In genomic region chr2:69231760-69232277, GRCh38 we compare ENCODE assay signal across 19 cellular contexts.
"Had no signal": no experiment of that assay in that cellular context is flagged by ENCODE, and none has a peak within 500 bp of the region (broad histone marks: within the 10 kb centered on the region; RNA-seq: fewer than 3 reads in every experiment).

No MANE protein-coding gene starts in this region.

- H3K4me3 Mint-ChIP-seq: activated naive CD8-positive, alpha-beta T cell; brain; central memory CD8-positive, alpha-beta T cell; naive thymus-derived CD8-positive, alpha-beta T cell; stimulated activated memory B cell treated with anti-CD40 and anti-IgM and Interleukin-4, amounts not matched to agents 10 μg/mL and 1 μg/mL and 100 μg/mL, for 72 hours had no signal

- H3K27me3 Mint-ChIP-seq: brain, progenitor cell of endocrine pancreas had no signal

- ATAC-seq: mucosa of descending colon; naive thymus-derived CD8-positive, alpha-beta T cell; right cardiac atrium; stimulated activated memory B cell treated with anti-CD40 and anti-IgM and Interleukin-4, amounts not matched to agents 10 μg/mL and 1 μg/mL and 100 μg/mL, for 72 hours had no signal

- H3K9me3 Mint-ChIP-seq: brain; central memory CD8-positive, alpha-beta T cell had no signal

- DNase-seq: activated CD4-positive, alpha-beta T cell treated with anti-CD3 and anti-CD28 coated beads, Interleukin-2, amount 50 U/mL, for 48 hours; activated CD4-positive, CD25-positive, alpha-beta regulatory T cell treated with anti-CD3 and anti-CD28 coated beads, Interleukin-2, amount 50 U/mL, for 72 hours; activated gamma-delta T cell; activated T-cell treated with anti-CD3 and anti-CD28 coated beads, Interleukin-2, amount 50 U/mL, for 48 hours; amygdala; erythroblast; hippocampal formation; mucosa of descending colon; naive thymus-derived CD8-positive, alpha-beta T cell; right cardiac atrium; small intestine; T-helper 2 cell; trophoblast cell had no signal

- H3K9me3 ChIP-seq: mucosa of descending colon had no signal

- H3K36me3 Mint-ChIP-seq: activated naive CD8-positive, alpha-beta T cell; naive thymus-derived CD8-positive, alpha-beta T cell; stimulated activated memory B cell treated with anti-CD40 and anti-IgM and Interleukin-4, amounts not matched to agents 10 μg/mL and 1 μg/mL and 100 μg/mL, for 72 hours had no signal

- H3K4me1 Mint-ChIP-seq: brain; central memory CD8-positive, alpha-beta T cell; naive thymus-derived CD8-positive, alpha-beta T cell; stimulated activated memory B cell treated with anti-CD40 and anti-IgM and Interleukin-4, amounts not matched to agents 10 μg/mL and 1 μg/mL and 100 μg/mL, for 72 hours had no signal

- H3K4me3 ChIP-seq: lung, mucosa of descending colon had no signal

- H3K27ac Mint-ChIP-seq: activated naive CD8-positive, alpha-beta T cell; naive thymus-derived CD8-positive, alpha-beta T cell; progenitor cell of endocrine pancreas; stimulated activated memory B cell treated with anti-CD40 and anti-IgM and Interleukin-4, amounts not matched to agents 10 μg/mL and 1 μg/mL and 100 μg/mL, for 72 hours had no signal
